In the genomic region with DNA sequence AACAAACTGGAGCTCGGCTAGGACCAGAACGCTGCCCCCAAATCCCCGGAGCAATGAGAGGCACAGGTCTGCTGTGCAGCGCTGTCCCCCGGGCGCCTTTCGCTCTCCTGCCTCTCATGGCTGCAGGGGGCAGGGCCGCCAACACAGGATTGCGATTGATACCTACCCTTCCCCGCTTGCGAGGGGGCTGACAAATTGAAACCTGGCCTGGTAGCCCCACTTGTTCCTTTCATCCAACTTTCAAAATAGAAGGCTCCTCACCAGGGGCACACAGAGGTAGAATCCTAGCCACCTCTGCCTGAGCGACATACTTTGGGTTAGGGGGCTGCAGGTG, we compare ENCODE assay signal across 8 cellular contexts. TPM values are rescaled to one million over a fixed set of nuclear protein-coding genes. Genes with fewer than 3 reads are reported as not detected.
DNase-seq lines count a peak whose midpoint lies in the region; ATAC-seq lines count a peak whose summit lies in the region.

No MANE protein-coding gene starts in this region.

- H3K27me3 ChIP-seq in CD4-positive, alpha-beta memory T cell (ENCODE audit: insufficient read depth, low read length), result no peaks in the 10 kb centered on the region
- no peaks in the 10 kb centered on the region for H3K27me3 ChIP-seq in iPS DF 6.9 (ENCODE audit: control insufficient read depth, insufficient read depth, low read length)

- H3K27ac ChIP-seq in CD4-positive, alpha-beta memory T cell (ENCODE audit: low read depth, low read length), result peak overlapping the region; percentile 68
- no peak overlapping the region for H3K27ac ChIP-seq in iPS DF 6.9 (ENCODE audit: low read length)

- H3K4me3 Mint-ChIP-seq in CD4-positive, alpha-beta memory T cell, result peak overlapping the region; percentile 88 to 94 (median 92)
- peak overlapping the region; percentile 80 for H3K4me3 Mint-ChIP-seq in activated CD8-positive, alpha-beta T cell treated with anti-CD3 and anti-CD28 coated beads, Interleukin-2, amount 10 ng/mL, durations not matched to agents 7 days and 5 days
- peak overlapping the region; percentile 91 to 93 for H3K4me3 Mint-ChIP-seq in stimulated activated naive CD8-positive, alpha-beta T cell treated with anti-CD3 and anti-CD28 coated beads, Interleukin-15, amount 100 ng/mL, for 72 hours

- CTCF ChIA-PET in CD4-positive, alpha-beta memory T cell (lab: Charles Lee; ENCODE audit: partially characterized antibody), result interaction anchor here (1.0 to 11.1 kb wide), 10 partner anchors 8 to 185 kb away, joined by 4 to 392 read pairs (median 40); partner anchors contain the start of genes CCDC157, RNF215, SF3A1 and TBC1D10A
- CTCF ChIA-PET in activated CD8-positive, alpha-beta T cell treated with anti-CD3 and anti-CD28 coated beads, Interleukin-2, amount 10 ng/mL, durations not matched to agents 7 days and 5 days (lab: Charles Lee), result interaction anchor here (0.8 to 7.0 kb wide), 11 partner anchors 14 to 137 kb away, joined by 3 to 346 read pairs (median 25); partner anchors contain the start of genes CCDC157, MTFP1, RNF215 and SEC14L2

- peaks cover 41% of the 10 kb centered on the region for H3K4me1 ChIP-seq in CD4-positive, alpha-beta memory T cell (ENCODE audit: insufficient read depth, low read length)
- peaks cover 5% of the 10 kb centered on the region for H3K4me1 ChIP-seq in iPS DF 6.9 (ENCODE audit: control insufficient read depth, insufficient read depth, low read length)

- POLR2A ChIA-PET in CD4-positive, alpha-beta memory T cell (lab: Charles Lee; ENCODE audit: partially characterized antibody), result interaction anchor here (0.7 to 15.0 kb wide), 22 partner anchors 8 to 186 kb away, joined by 3 to 333 read pairs (median 10); partner anchors contain the start of genes CCDC157, MTFP1, OSM and RNF215
- POLR2A ChIA-PET in activated CD8-positive, alpha-beta T cell treated with anti-CD3 and anti-CD28 coated beads, Interleukin-2, amount 10 ng/mL, durations not matched to agents 7 days and 5 days (lab: Charles Lee), result interaction anchor here (1.0 to 10.2 kb wide), 10 partner anchors 8 to 96 kb away, joined by 3 to 117 read pairs (median 10); partner anchors contain the start of genes CCDC157, RNF215, SF3A1 and TBC1D10A

- intact Hi-C loops in CD4-positive, alpha-beta memory T cell (cut with micrococcal nuclease), result loop anchor here (1.0 to 2.0 kb wide), 5 partner anchors 16 to 195 kb away; partner anchors contain the start of genes SF3A1 and TBC1D10A

- peak; percentile 12 for ATAC-seq in HG02610 (IDR thresholded peaks at IDR 0.05; ENCODE audit: unreplicated experiment)
- ATAC-seq in activated CD8-positive, alpha-beta T cell treated with anti-CD3 and anti-CD28 coated beads, Interleukin-2, amount 10 ng/mL, durations not matched to agents 7 days and 5 days, result peak; percentile 25
- ATAC-seq in stimulated activated naive CD8-positive, alpha-beta T cell treated with anti-CD3 and anti-CD28 coated beads, Interleukin-15, amount 100 ng/mL, for 72 hours, result peak; percentile 44

- H3K27me3 Mint-ChIP-seq in CD4-positive, alpha-beta memory T cell, result no peaks in the 10 kb centered on the region
- H3K27me3 Mint-ChIP-seq in activated CD8-positive, alpha-beta T cell treated with anti-CD3 and anti-CD28 coated beads, Interleukin-2, amount 10 ng/mL, durations not matched to agents 7 days and 5 days (ENCODE audit: low read depth), result no peaks in the 10 kb centered on the region
- no peaks in the 10 kb centered on the region for H3K27me3 Mint-ChIP-seq in stimulated activated naive CD8-positive, alpha-beta T cell treated with anti-CD3 and anti-CD28 coated beads, Interleukin-15, amount 100 ng/mL, for 72 hours

- no CpG with 5 or more reads among the region's 12 CpGs for WGBS in iPS DF 6.9 (ENCODE audit: insufficient coverage, insufficient read length)

- H3K9me3 ChIP-seq in CD4-positive, alpha-beta memory T cell (ENCODE audit: control insufficient read depth in 1 of 2, low read length in 2 of 2), result no peaks in the 10 kb centered on the region
- no peaks in the 10 kb centered on the region for H3K9me3 ChIP-seq in iPS DF 6.9 (ENCODE audit: control insufficient read depth, insufficient read depth, low read length)

- H3K36me3 ChIP-seq in CD4-positive, alpha-beta memory T cell (ENCODE audit: insufficient read depth, low read length), result peaks cover 30% of the 10 kb centered on the region
- no peaks in the 10 kb centered on the region; the same call in 1 of the 2 replicates for H3K36me3 ChIP-seq in iPS DF 6.9 (ENCODE audit: control insufficient read depth, insufficient read depth, low read length)

- peaks cover 22 to 51% (median 30%) of the 10 kb centered on the region in 4 donors for H3K4me1 Mint-ChIP-seq in CD4-positive, alpha-beta memory T cell
- peaks cover 54% of the 10 kb centered on the region for H3K4me1 Mint-ChIP-seq in activated CD8-positive, alpha-beta T cell treated with anti-CD3 and anti-CD28 coated beads, Interleukin-2, amount 10 ng/mL, durations not matched to agents 7 days and 5 days (ENCODE audit: low read depth)
- H3K4me1 Mint-ChIP-seq in stimulated activated naive CD8-positive, alpha-beta T cell treated with anti-CD3 and anti-CD28 coated beads, Interleukin-15, amount 100 ng/mL, for 72 hours, result peaks cover 69% of the 10 kb centered on the region

- peaks cover 18 to 36% of the 10 kb centered on the region in 2 donors for H3K36me3 Mint-ChIP-seq in CD4-positive, alpha-beta memory T cell
- peaks cover 30% of the 10 kb centered on the region for H3K36me3 Mint-ChIP-seq in activated CD8-positive, alpha-beta T cell treated with anti-CD3 and anti-CD28 coated beads, Interleukin-2, amount 10 ng/mL, durations not matched to agents 7 days and 5 days (ENCODE audit: low read depth)

- peak overlapping the region; percentile 88 to 96 (median 94) for H3K27ac Mint-ChIP-seq in CD4-positive, alpha-beta memory T cell
- peak overlapping the region; percentile 86 for H3K27ac Mint-ChIP-seq in activated CD8-positive, alpha-beta T cell treated with anti-CD3 and anti-CD28 coated beads, Interleukin-2, amount 10 ng/mL, durations not matched to agents 7 days and 5 days
- peak overlapping the region in 1 of 2 donors; percentile 89 for H3K27ac Mint-ChIP-seq in stimulated activated naive CD8-positive, alpha-beta T cell treated with anti-CD3 and anti-CD28 coated beads, Interleukin-15, amount 100 ng/mL, for 72 hours

- H3K4me3 ChIP-seq in CD4-positive, alpha-beta memory T cell (ENCODE audit: low read length in 2 of 2), result peak overlapping the region; percentile 47 to 66
- peak overlapping the region; percentile 48; the same call in 1 of the 2 replicates for H3K4me3 ChIP-seq in iPS DF 6.9 (ENCODE audit: low read length)

- H3K9me3 Mint-ChIP-seq in CD4-positive, alpha-beta memory T cell, result no peaks in the 10 kb centered on the region
- H3K9me3 Mint-ChIP-seq in activated CD8-positive, alpha-beta T cell treated with anti-CD3 and anti-CD28 coated beads, Interleukin-2, amount 10 ng/mL, durations not matched to agents 7 days and 5 days (ENCODE audit: insufficient read depth), result no peaks in the 10 kb centered on the region
- H3K9me3 Mint-ChIP-seq in stimulated activated naive CD8-positive, alpha-beta T cell treated with anti-CD3 and anti-CD28 coated beads, Interleukin-15, amount 100 ng/mL, for 72 hours, result no peaks in the 10 kb centered on the region

- DNase-seq in CD4-positive, alpha-beta memory T cell, result no peak
- no peak for DNase-seq in activated CD8-positive, alpha-beta T cell treated with anti-CD3 and anti-CD28 coated beads, Interleukin-2, amount 10 ng/mL, durations not matched to agents 7 days and 5 days
- no peak for DNase-seq in iPS DF 6.9 (ENCODE audit: low read depth, low spot score)
- DNase-seq in stimulated activated naive CD8-positive, alpha-beta T cell treated with anti-CD3 and anti-CD28 coated beads, Interleukin-15, amount 100 ng/mL, for 72 hours, result no peak
- DNase-seq in dermis blood vessel endothelial cell, result no peak
- no peak for DNase-seq in glomerular visceral epithelial cell (ENCODE audit: extremely low spot score)
- DNase-seq in stimulated activated CD4-positive, alpha-beta T cell treated with anti-CD3 and anti-CD28 coated beads, Interleukin-2, amount 100 ng/mL, for 48 hours, result no peak

RNA-seq across cellular contexts. Expression of gene CASTOR1, which starts 0.6 kb away (rescaled TPM):
- 10 to 100 TPM; 13.7 to 14.9 TPM for total RNA-seq in CD4-positive, alpha-beta memory T cell
- polyA plus RNA-seq in CD4-positive, alpha-beta memory T cell, result 10 to 100 TPM; 11.3 to 17.5 TPM
- total RNA-seq in activated CD8-positive, alpha-beta T cell treated with anti-CD3 and anti-CD28 coated beads, Interleukin-2, amount 10 ng/mL, durations not matched to agents 7 days and 5 days, result 10 to 100 TPM; 24.5 to 25.4 TPM
- total RNA-seq in dermis blood vessel endothelial cell, result 8.5 and 14.7 TPM in 2 replicates

RNA-seq across cellular contexts. Expression of gene OSM, which starts 23.3 kb away (rescaled TPM):
- 1 to 10 TPM; 1.1 to 1.6 TPM for total RNA-seq in CD4-positive, alpha-beta memory T cell
- 100 to 1,000 TPM in 1 of 2 donors, 10 to 100 TPM in 1; 23.7 to 103 TPM for polyA plus RNA-seq in CD4-positive, alpha-beta memory T cell
- total RNA-seq in activated CD8-positive, alpha-beta T cell treated with anti-CD3 and anti-CD28 coated beads, Interleukin-2, amount 10 ng/mL, durations not matched to agents 7 days and 5 days, result 100 to 1,000 TPM; 135 to 140 TPM
- not detected in 2 replicates for total RNA-seq in dermis blood vessel endothelial cell

RNA-seq across cellular contexts. Expression of gene TBC1D10A, which starts 36.8 kb away (rescaled TPM):
- 10 to 100 TPM; 62.2 to 76.8 TPM for total RNA-seq in CD4-positive, alpha-beta memory T cell
- polyA plus RNA-seq in CD4-positive, alpha-beta memory T cell, result 10 to 100 TPM; 60.6 to 61.6 TPM
- 10 to 100 TPM; 47.6 to 49.2 TPM for total RNA-seq in activated CD8-positive, alpha-beta T cell treated with anti-CD3 and anti-CD28 coated beads, Interleukin-2, amount 10 ng/mL, durations not matched to agents 7 days and 5 days
- total RNA-seq in dermis blood vessel endothelial cell, result 10.6 and 11.7 TPM in 2 replicates

RNA-seq across cellular contexts. Expression of gene LIF, which starts 43.4 kb away (rescaled TPM):
- under 1 TPM; 0.26 to 0.58 TPM for total RNA-seq in CD4-positive, alpha-beta memory T cell
- polyA plus RNA-seq in CD4-positive, alpha-beta memory T cell, result not detected
- total RNA-seq in activated CD8-positive, alpha-beta T cell treated with anti-CD3 and anti-CD28 coated beads, Interleukin-2, amount 10 ng/mL, durations not matched to agents 7 days and 5 days, result 100 to 1,000 TPM; 532 to 569 TPM
- total RNA-seq in dermis blood vessel endothelial cell, result 1.1 and 1.7 TPM in 2 replicates

Comparison
In these comparisons a context has a peak if more than half of its experiments do, and no peak if none do; other contexts are left out.
1. RNA of gene OSM, which starts 23.3 kb away (total RNA-seq): 135 to 140 TPM in activated CD8-positive, alpha-beta T cell treated with anti-CD3 and anti-CD28 coated beads, Interleukin-2, amount 10 ng/mL, durations not matched to agents 7 days and 5 days; 1.1 to 1.6 TPM in CD4-positive, alpha-beta memory T cell and not detected in dermis blood vessel endothelial cell; every median in the first group is over 10 times any median in the second.
2. Peak in every context shown above with its lines, with median percentiles within 50 percentile points of each other: H3K4me3 Mint-ChIP-seq and ATAC-seq.